9 cellular contexts compared by ENCODE assay signal in the genomic region with DNA sequence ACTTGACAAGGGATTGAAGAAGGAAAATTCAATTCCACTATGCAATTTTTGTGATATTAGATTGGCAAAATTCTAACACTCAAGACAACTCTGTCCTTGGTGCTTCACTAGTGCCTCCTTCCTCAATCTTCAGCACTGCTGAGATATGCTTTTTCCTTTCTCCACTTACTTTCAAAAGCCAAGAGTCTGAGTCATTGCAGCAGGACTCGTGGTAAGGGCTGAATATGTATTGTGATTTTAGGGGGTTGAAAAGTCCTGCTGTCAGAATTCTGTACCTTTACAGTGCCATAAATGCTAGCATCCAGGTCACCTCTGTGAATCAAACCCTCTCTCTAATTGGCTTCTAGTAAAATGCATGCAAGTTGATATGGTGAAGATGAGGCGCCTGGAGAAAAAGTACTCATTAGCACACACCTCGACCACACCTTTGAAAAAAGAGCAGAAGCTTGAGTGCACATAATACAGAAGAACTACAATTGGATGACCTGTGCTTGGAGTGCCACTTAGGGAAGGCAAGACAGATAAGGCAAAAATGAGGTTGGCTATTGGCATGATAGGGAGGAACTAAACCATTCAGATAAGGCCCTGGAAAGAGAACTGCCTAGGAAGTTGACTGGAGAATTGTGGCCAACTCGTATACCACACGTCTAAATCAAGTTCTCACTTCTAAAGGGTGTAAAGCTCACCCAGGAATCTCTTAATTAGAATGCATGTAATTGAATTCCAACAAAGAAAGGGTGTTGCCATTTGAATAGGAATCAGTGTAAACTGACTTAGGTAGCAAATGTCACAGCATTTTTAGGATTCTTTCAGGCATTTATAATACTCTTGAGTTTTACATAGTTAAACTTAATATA. TPM values are rescaled to one million over a fixed set of nuclear protein-coding genes. Genes with fewer than 3 reads are reported as not detected.
DNase-seq lines count a peak whose midpoint lies in the region; ATAC-seq and TF ChIP-seq lines count a peak whose summit lies in the region.
"Had no signal": no experiment of that assay in that cellular context is flagged by ENCODE, and none has a peak within 500 bp of the region (broad histone marks: within the 10 kb centered on the region; RNA-seq: fewer than 3 reads in every experiment).

No MANE protein-coding gene starts in this region.

- DNase-seq in H4 (ENCODE audit: low spot score) (peak; percentile 45), NCI-H69 (lab: John Stamatoyannopoulos, UW) (peak; percentile 44), epithelial cell of proximal tubule (ENCODE audit: low read depth) (peak; percentile 16), psoas muscle (no peak), GOT3 (lab: John Stamatoyannopoulos, UW) (no peak)
- no peak for DNase-seq in activated CD4-positive, alpha-beta T cell treated with anti-CD3 and anti-CD28 coated beads, Interleukin-2, amount 50 U/mL, for 48 hours
- DNase-seq: activated effector memory CD4-positive, alpha-beta T cell treated with anti-CD3 and anti-CD28 coated beads, Interleukin-2, amount 50 U/mL, for 16 hours; WERI-Rb-1 had no signal

- H3K4me3 ChIP-seq in epithelial cell of proximal tubule (ENCODE audit: low read depth, low read length) (no peak overlapping the region), psoas muscle (no peak overlapping the region)

- intact Hi-C loops in psoas muscle (cut with DNase I): no loop called here

- TF ChIP-seq CTCF in epithelial cell of proximal tubule (conservative IDR thresholded peaks at IDR 0.05; ENCODE audit: low read depth, low read length) (no peak), psoas muscle (IDR thresholded peaks at IDR 0.05) (no peak)

- 61 to 72% (median 65%) methylated on average over 5 of the region's 5 CpGs for WGBS in psoas muscle, 3 donors

- H3K36me3 ChIP-seq in psoas muscle (ENCODE audit: insufficient read depth in 1 of 2, low read depth in 1 of 2): no peaks in the 10 kb centered on the region
- H3K36me3 ChIP-seq: WERI-Rb-1 had no signal

- no peak overlapping the region for H3K27ac ChIP-seq in psoas muscle
- H3K27ac ChIP-seq: WERI-Rb-1 had no signal

- no peaks in the 10 kb centered on the region for H3K27me3 ChIP-seq in psoas muscle (ENCODE audit: insufficient read depth in 3 of 3, low read length in 2 of 3)

- no peaks in the 10 kb centered on the region for H3K4me1 ChIP-seq in psoas muscle

- ATAC-seq in psoas muscle: peak in 3 of 4 donors; percentile 38 to 57 (median 51)
- ATAC-seq in HG03439 (IDR thresholded peaks at IDR 0.05; ENCODE audit: unreplicated experiment): no peak

- no peaks in the 10 kb centered on the region for H3K9me3 ChIP-seq in psoas muscle

RNA-seq across cellular contexts. Expression of a gene that starts 43.6 kb away (rescaled TPM):
- not detected in 2 replicates for total RNA-seq in H4 (2014; rRNA removed; shearing (Covaris generic))
- total RNA-seq in epithelial cell of proximal tubule (18.1 and 19.8 TPM in 2 replicates), psoas muscle (1 to 10 TPM in 1 of 4 donors, under 1 TPM in 3; 0.47 to 1.7 (median 0.63) TPM)
- under 1 TPM; 0.04 to 0.18 (median 0.07) TPM for polyA plus RNA-seq in psoas muscle

Comparison
In these comparisons a context has a peak if more than half of its experiments do, and no peak if none do; other contexts are left out.
1. DNase-seq: peak in H4 (single experiment), NCI-H69 (single experiment) and epithelial cell of proximal tubule (single experiment); none in psoas muscle (0 of 2), GOT3 (single experiment) and activated CD4-positive, alpha-beta T cell treated with anti-CD3 and anti-CD28 coated beads, Interleukin-2, amount 50 U/mL, for 48 hours (0 of 2).